Comparison of ENCODE assay signal across 26 cellular contexts in genomic region chr21:36263797-36264196, GRCh38.
"Had no signal": no experiment of that assay in that cellular context is flagged by ENCODE, and none has a peak within 500 bp of the region (broad histone marks: within the 10 kb centered on the region; RNA-seq: fewer than 3 reads in every experiment).

No MANE protein-coding gene starts in this region.

- ATAC-seq: activated T-cell treated with anti-CD3 and anti-CD28 coated beads, Interleukin-2, amount 50 U/mL, for 4 hours; effector memory CD8-positive, alpha-beta T cell; gastroesophageal sphincter; left ventricle myocardium superior; natural killer cell treated with Interleukin-12 subunit alpha and Interleukin-12 subunit beta and Interleukin-15 and Interleukin-18, amount 100 ng/mL, for 72 hours; stimulated activated naive CD8-positive, alpha-beta T cell treated with anti-CD3 and anti-CD28 coated beads, Interleukin-15, Interleukin-2, amounts not matched to agents 100 U/mL and 50 U/mL, for 24 hours had no signal

- DNase-seq: activated CD4-positive, alpha-beta T cell treated with anti-CD3 and anti-CD28 coated beads for 4 hours; activated CD4-positive, alpha-beta T cell treated with anti-CD3 and anti-CD28 coated beads, Interleukin-2, amount 50 U/mL, for 48 hours; activated CD4-positive, CD25-positive, alpha-beta regulatory T cell; activated CD8-positive, alpha-beta memory T cell treated with anti-CD3 and anti-CD28 coated beads, Interleukin-2, amount 50 U/mL, for 48 hours; activated naive CD4-positive, alpha-beta T cell; activated T-cell treated with anti-CD3 and anti-CD28 coated beads, Interleukin-2, amount 50 U/mL, for 4 hours; amniotic stem cell; dorsolateral prefrontal cortex; effector memory CD8-positive, alpha-beta T cell; esophagus squamous epithelium; head of caudate nucleus; hypothalamus; left ventricle myocardium superior; mammary epithelial cell; midbrain; ovary; stimulated activated CD4-positive, alpha-beta T cell treated with anti-CD3 and anti-CD28 coated beads, Interleukin-4, amount 100 ng/mL, for 1 hour; stimulated activated naive CD8-positive, alpha-beta T cell treated with anti-CD3 and anti-CD28 coated beads, Interleukin-15, Interleukin-2, amounts not matched to agents 100 U/mL and 50 U/mL, for 24 hours; T-helper 9 cell had no signal

- H3K27ac Mint-ChIP-seq: activated naive CD8-positive, alpha-beta T cell; activated T-helper 2 cell treated with anti-CD3 and anti-CD28 coated beads, Interferon-gamma antibody, Interleukin-2, Interleukin-4, amounts not matched to agents 10 μg/mL and 5 μg/mL and 100 μg/mL, durations not matched to agents 14 hours and 24 hours and 36 hours; effector memory CD8-positive, alpha-beta T cell; natural killer cell treated with Interleukin-12 subunit alpha and Interleukin-12 subunit beta and Interleukin-15 and Interleukin-18, amount 100 ng/mL, for 72 hours had no signal

- H3K4me3 Mint-ChIP-seq: activated naive CD8-positive, alpha-beta T cell; activated T-cell treated with anti-CD3 and anti-CD28 coated beads, Interleukin-2, amount 50 U/mL, for 4 hours; central memory CD8-positive, alpha-beta T cell; effector memory CD8-positive, alpha-beta T cell; natural killer cell treated with Interleukin-12 subunit alpha and Interleukin-12 subunit beta and Interleukin-15 and Interleukin-18, amount 100 ng/mL, for 72 hours had no signal

- H3K9me3 Mint-ChIP-seq: activated T-cell treated with anti-CD3 and anti-CD28 coated beads, Interleukin-2, amount 50 U/mL, for 4 hours; activated T-helper 2 cell treated with anti-CD3 and anti-CD28 coated beads, Interferon-gamma antibody, Interleukin-2, Interleukin-4, amounts not matched to agents 10 μg/mL and 5 μg/mL and 100 μg/mL, durations not matched to agents 14 hours and 24 hours and 36 hours; central memory CD8-positive, alpha-beta T cell; effector memory CD8-positive, alpha-beta T cell; natural killer cell treated with Interleukin-12 subunit alpha and Interleukin-12 subunit beta and Interleukin-15 and Interleukin-18, amount 100 ng/mL, for 72 hours had no signal

- H3K27me3 Mint-ChIP-seq: activated naive CD8-positive, alpha-beta T cell; central memory CD8-positive, alpha-beta T cell; effector memory CD8-positive, alpha-beta T cell; natural killer cell treated with Interleukin-12 subunit alpha and Interleukin-12 subunit beta and Interleukin-15 and Interleukin-18, amount 100 ng/mL, for 72 hours had no signal

- H3K4me3 ChIP-seq: breast epithelium, dorsolateral prefrontal cortex, esophagus squamous epithelium, gastroesophageal sphincter, ovary, prostate gland had no signal

- H3K36me3 Mint-ChIP-seq: natural killer cell treated with Interleukin-12 subunit alpha and Interleukin-12 subunit beta and Interleukin-15 and Interleukin-18, amount 100 ng/mL, for 72 hours had no signal
